ENCODE assay signal across 1 cellular context in the genomic region with DNA sequence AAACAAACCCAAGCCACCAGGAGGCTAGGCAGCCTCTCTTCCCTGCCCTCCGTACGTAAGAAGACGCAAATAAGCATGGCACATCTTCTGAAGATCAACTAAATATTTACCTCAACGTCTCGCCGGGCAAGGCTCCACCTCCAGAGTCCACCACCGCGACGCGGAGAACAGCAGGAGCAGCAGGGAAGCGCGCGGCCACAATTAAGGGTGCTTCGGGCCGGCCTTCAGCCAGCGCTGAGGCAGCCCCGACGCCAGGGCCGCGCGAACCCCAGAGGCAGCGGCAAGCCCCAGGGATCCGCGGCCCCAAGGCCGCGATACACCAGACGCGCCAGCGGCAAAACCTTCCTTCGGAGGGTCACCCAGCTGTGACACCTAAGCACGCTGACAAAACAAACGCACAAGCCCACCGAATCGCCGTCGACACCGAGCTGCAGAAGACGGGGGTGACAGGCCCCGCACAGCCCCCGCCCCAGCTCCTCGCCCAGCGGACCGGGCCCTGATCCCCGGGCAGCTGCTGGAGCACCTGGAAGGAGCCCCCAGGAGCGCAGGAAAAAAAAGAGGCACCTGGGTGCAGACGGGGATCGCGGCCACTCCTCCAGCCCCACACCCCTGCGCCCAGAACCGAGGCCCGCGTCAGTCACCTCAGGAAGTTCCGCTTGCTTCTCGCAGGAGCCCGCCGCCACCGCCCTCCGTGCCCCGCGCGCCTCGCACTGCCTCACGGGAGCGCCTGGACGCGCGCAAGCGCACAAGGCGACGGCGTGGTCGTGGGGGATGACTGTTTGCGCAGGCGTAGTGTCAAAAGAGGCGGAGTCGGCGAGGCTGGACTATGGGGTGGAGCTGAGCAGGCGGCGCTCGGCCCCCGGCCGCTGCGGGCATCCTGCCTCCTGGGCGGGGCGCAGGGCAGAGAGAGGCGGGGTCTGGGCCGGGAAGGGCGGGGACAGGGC.
TF ChIP-seq lines count a peak whose summit lies in the region.

A gene with protein sequence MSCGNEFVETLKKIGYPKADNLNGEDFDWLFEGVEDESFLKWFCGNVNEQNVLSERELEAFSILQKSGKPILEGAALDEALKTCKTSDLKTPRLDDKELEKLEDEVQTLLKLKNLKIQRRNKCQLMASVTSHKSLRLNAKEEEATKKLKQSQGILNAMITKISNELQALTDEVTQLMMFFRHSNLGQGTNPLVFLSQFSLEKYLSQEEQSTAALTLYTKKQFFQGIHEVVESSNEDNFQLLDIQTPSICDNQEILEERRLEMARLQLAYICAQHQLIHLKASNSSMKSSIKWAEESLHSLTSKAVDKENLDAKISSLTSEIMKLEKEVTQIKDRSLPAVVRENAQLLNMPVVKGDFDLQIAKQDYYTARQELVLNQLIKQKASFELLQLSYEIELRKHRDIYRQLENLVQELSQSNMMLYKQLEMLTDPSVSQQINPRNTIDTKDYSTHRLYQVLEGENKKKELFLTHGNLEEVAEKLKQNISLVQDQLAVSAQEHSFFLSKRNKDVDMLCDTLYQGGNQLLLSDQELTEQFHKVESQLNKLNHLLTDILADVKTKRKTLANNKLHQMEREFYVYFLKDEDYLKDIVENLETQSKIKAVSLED (minus strand): TSS at position 712 of the 944 bp plus-strand sequence. CDS start 1,175 bp downstream, outside the sequence.
TSS of gene POLN (minus strand) at position 712 of the 944 bp plus-strand sequence. CDS start 12,890 bp downstream, outside the sequence.

TF ChIP-seq in IMR-90, 13 proteins besides CTCF, POLR2A, EP300 and RAD21:
- TF ChIP-seq RFX5 (IDR thresholded peaks at IDR 0.05; ENCODE audit: low read depth, low read length) (no peak), CHD1 (IDR thresholded peaks at IDR 0.05; ENCODE audit: low read depth, low read length) (no peak), BHLHE40 (IDR thresholded peaks at IDR 0.05; ENCODE audit: low read depth, low read length) (no peak), FOS (IDR thresholded peaks at IDR 0.05; ENCODE audit: low read depth, low read length) (no peak), ELK1 (IDR thresholded peaks at IDR 0.05; ENCODE audit: borderline replicate concordance, low read depth, low read length) (no peak), MXI1 (IDR thresholded peaks at IDR 0.05; ENCODE audit: borderline replicate concordance, low read depth, low read length) (peak; percentile 80), NFE2L2 (IDR thresholded peaks at IDR 0.05; ENCODE audit: low read depth, low read length) (no peak), MAFK (IDR thresholded peaks at IDR 0.05; ENCODE audit: low read depth, low read length) (no peak), USF2 (IDR thresholded peaks at IDR 0.05; ENCODE audit: low read depth, low read length) (peak; percentile 27; the same call in 1 of the 2 replicates), RCOR1 (IDR thresholded peaks at IDR 0.05; ENCODE audit: insufficient replicate concordance, low read length) (no peak), SMC3 (IDR thresholded peaks at IDR 0.05; ENCODE audit: low read depth, low read length) (no peak), CEBPB (IDR thresholded peaks at IDR 0.05; ENCODE audit: low read depth, low read length) (no peak), MAZ (IDR thresholded peaks at IDR 0.05; ENCODE audit: borderline replicate concordance, low read depth, low read length) (peak; percentile 94; the same call in 1 of the 2 replicates)
